ENCODE assay signal across 8 cellular contexts in the genomic region with DNA sequence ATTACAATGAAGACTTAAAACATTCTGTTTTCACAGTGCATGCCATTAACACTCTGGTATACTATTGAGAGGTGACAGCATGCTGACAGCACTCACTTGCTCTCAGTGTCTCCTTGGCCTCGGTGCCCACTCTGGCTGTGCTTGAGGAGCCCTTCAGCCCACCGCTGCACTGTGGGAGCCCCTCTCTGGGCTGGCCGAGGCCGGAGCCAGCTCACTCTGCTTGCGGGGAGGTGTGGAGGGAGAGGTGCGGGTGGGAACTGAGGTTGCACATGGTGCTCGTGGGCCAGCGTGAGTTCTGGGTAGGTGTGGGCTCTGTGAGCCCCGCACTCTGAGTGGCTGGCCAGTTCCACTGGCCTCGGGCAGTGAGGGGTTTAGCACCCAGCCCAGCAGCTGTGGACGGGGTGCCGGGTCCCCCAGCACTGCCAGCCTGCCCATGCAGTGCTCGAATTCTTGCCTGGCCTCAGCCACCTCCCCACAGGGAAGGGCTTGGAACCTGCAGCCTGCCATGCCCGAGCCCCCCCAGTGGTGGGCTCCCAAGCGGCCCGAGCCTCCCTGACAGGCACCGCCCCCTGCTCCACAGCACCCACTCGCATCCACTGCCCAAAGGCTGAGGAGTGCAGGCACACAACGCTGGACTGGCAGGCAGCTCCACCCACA.
"Had no signal": no experiment of that assay in that cellular context is flagged by ENCODE, and none has a peak within 500 bp of the region (broad histone marks: within the 10 kb centered on the region; RNA-seq: fewer than 3 reads in every experiment).

No MANE protein-coding gene starts in this region.

- DNase-seq: GDM1, GF-D8 had no signal

- ATAC-seq: GM12878 had no signal

- FAIRE-seq: G401.6, GM12878, GM12891, GM12892, GM18507, GM19239 had no signal

- H3K4me3 ChIP-seq: GM12878 had no signal
